In the genomic region with DNA sequence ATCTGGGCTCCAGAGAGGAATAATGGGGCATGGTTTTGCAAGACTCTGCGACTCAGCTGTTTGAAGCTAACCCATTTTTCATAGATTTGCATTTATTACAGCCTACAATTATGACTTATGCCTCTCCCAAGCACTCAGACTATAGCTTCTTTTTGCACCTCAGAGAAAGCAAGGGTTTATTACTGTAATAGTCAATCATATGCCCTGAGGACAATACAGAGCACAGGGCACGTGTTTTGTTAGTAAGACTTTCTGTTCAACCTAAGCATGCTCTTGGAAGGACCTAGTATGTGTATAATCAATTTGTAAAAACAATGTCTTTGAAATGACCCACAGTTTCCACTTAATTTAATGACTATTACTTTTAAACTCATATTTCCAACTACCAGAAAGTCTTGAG, we compare ENCODE assay signal across 18 cellular contexts.
"Had no signal": no experiment of that assay in that cellular context is flagged by ENCODE, and none has a peak within 500 bp of the region (broad histone marks: within the 10 kb centered on the region; RNA-seq: fewer than 3 reads in every experiment).

No MANE protein-coding gene starts in this region.

- DNase-seq: colonic mucosa; effector CD8-positive, alpha-beta T cell; endodermal cell; hypothalamus; immature natural killer cell; islet precursor cell; mesenchymal stem cell; mucosa of descending colon; naive B cell; pancreas; right lobe of liver; small intestine; stimulated activated CD4-positive, alpha-beta T cell treated with anti-CD3 and anti-CD28 coated beads, Interleukin-15, amount 100 ng/mL, for 24 hours; stimulated activated CD4-positive, alpha-beta T cell treated with anti-CD3 and anti-CD28 coated beads, Interleukin-2, amount 100 ng/mL, for 48 hours; stimulated activated naive B cell treated with anti-CD40 and anti-IgM and Interleukin-4, amounts not matched to agents 10 μg/mL and 1 μg/mL and 100 μg/mL, for 72 hours; upper lobe of left lung had no signal

- ATAC-seq: left lobe of liver; mucosa of descending colon; natural killer cell treated with Interleukin-12 subunit alpha and Interleukin-12 subunit beta and Interleukin-15 and Interleukin-18, amount 100 ng/mL, for 72 hours; pancreas; right lobe of liver; stimulated activated naive B cell treated with anti-CD40 and anti-IgM and Interleukin-4, amounts not matched to agents 10 μg/mL and 1 μg/mL and 100 μg/mL, for 72 hours had no signal
